24 cellular contexts compared by ENCODE assay signal in the genomic region with DNA sequence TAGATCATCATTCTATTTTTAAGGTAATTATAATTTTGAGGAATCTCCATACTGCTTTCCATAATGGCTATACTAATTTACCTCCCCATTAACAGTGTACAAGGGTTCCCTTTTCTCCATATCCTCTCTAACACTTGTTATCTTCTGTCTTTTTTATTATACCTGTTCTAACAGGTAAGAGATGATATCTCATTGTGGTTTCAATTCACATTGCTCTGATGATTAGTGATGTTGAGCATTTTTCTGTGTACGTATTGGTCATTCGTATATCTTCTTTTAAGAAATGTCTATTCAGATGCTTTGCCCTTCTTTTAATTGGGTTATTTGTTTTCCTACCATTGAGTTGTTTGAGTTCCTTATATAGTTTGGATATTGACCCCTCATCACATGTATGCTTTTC.
"Had no signal": no experiment of that assay in that cellular context is flagged by ENCODE, and none has a peak within 500 bp of the region (broad histone marks: within the 10 kb centered on the region; RNA-seq: fewer than 3 reads in every experiment).

No MANE protein-coding gene starts in this region.

- H2AFZ ChIP-seq: neural progenitor cell, parathyroid adenoma had no signal

- H3K4me2 ChIP-seq: neural progenitor cell, smooth muscle cell had no signal

- H3K27me3 ChIP-seq: left lung, neural progenitor cell, neutrophil, right atrium auricular region, right lobe of liver, tibial nerve, uterus had no signal

- H3K79me2 ChIP-seq: parathyroid adenoma had no signal

- H3K9ac ChIP-seq: neural progenitor cell, parathyroid adenoma had no signal

- DNase-seq: kidney; left colon; left lung; lower lobe of right lung; mesendoderm; naive B cell; natural killer cell; nephron progenitor cell; occipital lobe; right lobe of liver; stimulated activated CD4-positive, alpha-beta T cell treated with anti-CD3 and anti-CD28 coated beads, Interleukin-1b, Interleukin-23, amount 100 ng/mL, for 48 hours; stimulated activated CD4-positive, alpha-beta T cell treated with anti-CD3 and anti-CD28 coated beads, Interleukin-2, amount 100 ng/mL, for 48 hours; stimulated activated CD4-positive, alpha-beta T cell treated with anti-CD3 and anti-CD28 coated beads, Interleukin-4, amount 100 ng/mL, for 4 hours; stimulated activated CD8-positive, alpha-beta memory T cell treated with anti-CD3 and anti-CD28 coated beads, Interleukin-4, amount 100 ng/mL, for 48 hours; stimulated activated naive CD4-positive, alpha-beta T cell treated with Interleukin-2 at 50 U/mL for 16 hours; stimulated activated naive CD8-positive, alpha-beta T cell treated with anti-CD3 and anti-CD28 coated beads, Interleukin-15, amount 100 ng/mL, for 72 hours; substantia nigra; uterus had no signal

- H3K4me3 ChIP-seq: left lung, lower lobe of right lung, neural progenitor cell, right atrium auricular region, right lobe of liver, smooth muscle cell, tibial nerve, uterus had no signal

- FAIRE-seq: kidney had no signal

- H3K27ac ChIP-seq: left lung, lower lobe of right lung, neural progenitor cell, neutrophil, parathyroid adenoma, right atrium auricular region, right lobe of liver, tibial nerve, uterus had no signal

- H3K9me3 ChIP-seq: left lung, lower lobe of right lung, neutrophil, right atrium auricular region, right lobe of liver, tibial nerve, uterus had no signal

- H3K4me1 ChIP-seq: parathyroid adenoma, right lobe of liver, uterus had no signal

- H3K36me3 ChIP-seq: left lung, lower lobe of right lung, neural progenitor cell, neutrophil, right atrium auricular region, right lobe of liver, tibial nerve, uterus had no signal
